Comparison of ENCODE assay signal across 12 cellular contexts in genomic region chr4:142091691-142092182, GRCh38.
DNase-seq lines count a peak whose midpoint lies in the region; ATAC-seq and TF ChIP-seq lines count a peak whose summit lies in the region.
"Had no signal": no experiment of that assay in that cellular context is flagged by ENCODE, and none has a peak within 500 bp of the region (broad histone marks: within the 10 kb centered on the region; RNA-seq: fewer than 3 reads in every experiment).

No MANE protein-coding gene starts in this region.

- no peak overlapping the region for H4K91ac ChIP-seq in neuronal stem cell (ENCODE audit: low read depth, low read length, poor library complexity)

- H3K27me3 ChIP-seq in BE2C, result no peaks in the 10 kb centered on the region
- H3K27me3 ChIP-seq in psoas muscle (ENCODE audit: insufficient read depth in 3 of 3, low read length in 2 of 3), result no peaks in the 10 kb centered on the region
- no peaks in the 10 kb centered on the region for H3K27me3 ChIP-seq in neuronal stem cell (ENCODE audit: control insufficient read depth in 3 of 3, insufficient read depth in 3 of 3, low read depth in 1 of 3, low read length in 3 of 3)
- no peaks in the 10 kb centered on the region for H3K27me3 ChIP-seq in SJCRH30

- H2BK5ac ChIP-seq in neuronal stem cell (ENCODE audit: low read length), result no peak overlapping the region

- H2BK12ac ChIP-seq in neuronal stem cell (ENCODE audit: low read length), result no peak overlapping the region

- no peaks in the 10 kb centered on the region for H3K9me3 ChIP-seq in BE2C
- H3K9me3 ChIP-seq in psoas muscle, result no peaks in the 10 kb centered on the region
- H3K9me3 ChIP-seq in neuronal stem cell (replicated peaks in 1 of 2; ENCODE audit: control insufficient read depth in 2 of 2, insufficient read depth in 1 of 2, low read depth in 1 of 2, low read length in 2 of 2), result no peaks in the 10 kb centered on the region
- no peaks in the 10 kb centered on the region for H3K9me3 ChIP-seq in SJCRH30 (replicated peaks)

- no peak for TF ChIP-seq CTCF in BE2C (IDR thresholded peaks at IDR 0.05; ENCODE audit: low read depth, low read length)
- TF ChIP-seq CTCF in RWPE1 (conservative IDR thresholded peaks at IDR 0.05; ENCODE audit: low read depth), result no peak
- no peak for TF ChIP-seq CTCF in fibroblast of pulmonary artery (IDR thresholded peaks at IDR 0.05; ENCODE audit: low read length, missing control alignments)
- TF ChIP-seq CTCF in psoas muscle (IDR thresholded peaks at IDR 0.05), result no peak

- no peak overlapping the region for H3K9ac ChIP-seq in neuronal stem cell (ENCODE audit: low read depth, low read length, poor library complexity)

- no peaks in the 10 kb centered on the region for H3K79me1 ChIP-seq in neuronal stem cell (ENCODE audit: low read depth, low read length)

- no peak overlapping the region for H2AFZ ChIP-seq in neuronal stem cell (ENCODE audit: low read length)

- H4K8ac ChIP-seq in neuronal stem cell (ENCODE audit: low read depth, low read length), result no peak overlapping the region

- H3K18ac ChIP-seq in neuronal stem cell (ENCODE audit: low read length), result no peak overlapping the region

- H3K4me1 ChIP-seq in BE2C (peaks cover 8% of the 10 kb centered on the region; the same call in 1 of the 2 replicates), psoas muscle (no peaks in the 10 kb centered on the region), neuronal stem cell (ENCODE audit: control insufficient read depth in 2 of 2, insufficient read depth in 1 of 2, low read depth in 1 of 2, low read length in 2 of 2) (peaks cover 0 to 2% of the 10 kb centered on the region in 2 donors), SJCRH30 (no peaks in the 10 kb centered on the region)

- whole genome bisulfite sequencing in psoas muscle, 3 donors, result 22 to 42% (median 26%) methylated on average over 4 of the region's 4 CpGs
- no CpG with 5 or more reads among the region's 4 CpGs for WGBS in neuronal stem cell (ENCODE audit: extremely low coverage in 2 of 2, insufficient read length in 2 of 2, insufficient replicate concordance in 1 of 2), 2 donors

- CTCF ChIA-PET in RWPE1 (lab: Yijun Ruan, JAX), result no interaction called here

- no peak overlapping the region for H3K4me2 ChIP-seq in neuronal stem cell (ENCODE audit: insufficient read depth, low read length, poor library complexity, severe bottlenecking)

- H2BK15ac ChIP-seq in neuronal stem cell (ENCODE audit: low read length), result no peak overlapping the region

- POLR2A ChIA-PET in RWPE1 (lab: Yijun Ruan, JAX; ENCODE audit: low non-redundant PET), result no interaction called here

- intact Hi-C loops in psoas muscle (cut with DNase I), result no loop called here

- DNase-seq in BE2C (peak; percentile 7), RWPE1 (ENCODE audit: low spot score) (peak; percentile 13), fibroblast of pulmonary artery (ENCODE audit: low read depth) (peak; percentile 100), psoas muscle (no peak), neuronal stem cell (ENCODE audit: low spot score) (no peak), SJCRH30 (no peak)
- DNase-seq in activated CD4-positive, CD25-positive, alpha-beta regulatory T cell (lab: John Stamatoyannopoulos, UW), result no peak
- DNase-seq: activated T-cell treated with anti-CD3 and anti-CD28 coated beads, Interleukin-2, amount 50 U/mL, for 4 hours; foreskin melanocyte; NCI-H1105 treated with DMSO at 0.1 percent for 48 hours; substantia nigra had no signal

- ATAC-seq in psoas muscle, result peak; percentile 20 to 47 (median 35)
- ATAC-seq in HG02970 (IDR thresholded peaks at IDR 0.05; ENCODE audit: low FRiP score, unreplicated experiment), result no peak
- ATAC-seq: activated T-cell treated with anti-CD3 and anti-CD28 coated beads, Interleukin-2, amount 50 U/mL, for 4 hours had no signal

- no peak overlapping the region for H2BK120ac ChIP-seq in neuronal stem cell (ENCODE audit: low read depth, low read length)

- no peak overlapping the region for H3K14ac ChIP-seq in neuronal stem cell (ENCODE audit: low read length)

- no peak overlapping the region for H3K23ac ChIP-seq in neuronal stem cell (ENCODE audit: low read depth, low read length, poor library complexity)

- H3K36me3 ChIP-seq in BE2C (no peaks in the 10 kb centered on the region), psoas muscle (ENCODE audit: insufficient read depth in 1 of 2, low read depth in 1 of 2) (no peaks in the 10 kb centered on the region), neuronal stem cell (replicated peaks in 1 of 2; ENCODE audit: control insufficient read depth in 2 of 2, insufficient read depth in 2 of 2, low read length in 2 of 2) (no peaks in the 10 kb centered on the region), SJCRH30 (no peaks in the 10 kb centered on the region)

- no peak overlapping the region for H2AK5ac ChIP-seq in neuronal stem cell (ENCODE audit: low read depth, low read length)

- H3K4ac ChIP-seq in neuronal stem cell (ENCODE audit: low read length), result no peak overlapping the region

- H3K4me3 ChIP-seq in BE2C (ENCODE audit: low read depth, low read length) (no peak overlapping the region), fibroblast of pulmonary artery (replicated peaks; ENCODE audit: low read depth, low read length) (no peak overlapping the region), psoas muscle (no peak overlapping the region), neuronal stem cell (ENCODE audit: low read length in 2 of 2) (no peak overlapping the region), SJCRH30 (no peak overlapping the region)

- H3K27ac ChIP-seq in RWPE1, result peak overlapping the region; percentile 90
- H3K27ac ChIP-seq in psoas muscle, result peak overlapping the region; percentile 66
- no peak overlapping the region for H3K27ac ChIP-seq in neuronal stem cell (replicated peaks; ENCODE audit: low read length)
- H3K27ac ChIP-seq in SJCRH30, result no peak overlapping the region

Comparison
In these comparisons a context has a peak if more than half of its experiments do, and no peak if none do; other contexts are left out.
1. DNase-seq: peak in BE2C (single experiment), RWPE1 (single experiment) and fibroblast of pulmonary artery (single experiment); none in psoas muscle (0 of 2), neuronal stem cell (single experiment), SJCRH30 (0 of 2) and activated CD4-positive, CD25-positive, alpha-beta regulatory T cell (0 of 4).
2. H3K27ac ChIP-seq: peak in RWPE1 (single experiment) and psoas muscle (single experiment); none in neuronal stem cell (single experiment) and SJCRH30 (single experiment).